Comparison of ENCODE assay signal across 8 cellular contexts in the genomic region with DNA sequence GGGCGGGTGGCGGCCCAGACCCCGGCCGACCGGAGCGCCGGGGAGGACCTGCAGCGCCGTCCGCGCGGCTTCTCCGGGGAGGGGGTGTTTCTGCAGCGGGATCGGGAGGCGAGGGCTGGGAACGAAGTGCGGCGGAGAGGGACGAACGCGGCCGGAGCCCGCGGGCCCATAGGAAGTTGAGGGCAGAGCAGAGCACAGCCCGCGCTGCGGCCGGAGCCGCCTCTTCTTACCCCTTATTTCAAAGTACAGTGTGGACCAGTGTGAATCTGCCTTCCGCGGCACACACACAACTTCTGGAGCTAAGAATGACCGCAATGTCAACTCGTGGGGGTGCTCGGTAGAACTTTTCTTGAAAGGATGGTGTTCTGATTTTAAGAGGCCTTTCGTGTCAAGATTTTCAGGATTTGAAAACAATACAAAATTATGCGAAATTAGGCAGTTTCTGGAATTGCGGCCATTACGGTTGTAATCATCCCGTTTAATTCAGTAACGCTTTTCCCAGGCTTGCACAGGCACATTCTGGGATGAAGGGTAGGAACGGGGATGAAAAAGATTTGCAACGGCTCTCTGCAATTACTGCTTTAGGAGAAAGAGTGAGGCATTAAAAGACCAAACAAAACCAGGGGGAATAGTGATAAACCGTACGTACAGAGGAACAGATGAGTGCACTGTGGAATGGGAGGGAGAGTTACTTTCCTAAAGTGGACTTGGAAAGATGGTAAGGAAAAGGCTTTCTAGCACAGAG. TPM values are rescaled to one million over a fixed set of nuclear protein-coding genes. Genes with fewer than 3 reads are reported as not detected.
A peak's percentile ranks its signal among the peaks of the same experiment; 100 is the strongest.
DNase-seq lines count a peak whose midpoint lies in the region; ATAC-seq and TF ChIP-seq lines count a peak whose summit lies in the region.

No MANE protein-coding gene starts in this region.

- POLR2A ChIA-PET in naive thymus-derived CD8-positive, alpha-beta T cell (lab: Charles Lee) = interaction anchor here (2.2 kb wide), 1 partner anchor 14 kb away, joined by 11 read pairs; no protein-coding TSS in a partner anchor

- no peaks in the 10 kb centered on the region for H3K9me3 Mint-ChIP-seq in activated T-cell treated with anti-CD3 and anti-CD28 coated beads, Interleukin-2, amount 50 U/mL, for 72 hours
- H3K9me3 Mint-ChIP-seq in naive thymus-derived CD8-positive, alpha-beta T cell = no peaks in the 10 kb centered on the region

- peak overlapping the region; percentile 95 for H3K27ac Mint-ChIP-seq in activated T-cell treated with anti-CD3 and anti-CD28 coated beads, Interleukin-2, amount 50 U/mL, for 72 hours
- peak overlapping the region; percentile 93 to 98 (median 97) for H3K27ac Mint-ChIP-seq in naive thymus-derived CD8-positive, alpha-beta T cell

- TF ChIP-seq CTCF in BE2C (IDR thresholded peaks at IDR 0.05; ENCODE audit: low read depth, low read length) (no peak), fibroblast of mammary gland (conservative IDR thresholded peaks at IDR 0.05; ENCODE audit: control insufficient read depth, insufficient read depth, low read depth, low read length) (no peak)

- no peaks in the 10 kb centered on the region for H3K27me3 ChIP-seq in BE2C

- ATAC-seq in GM18868 (IDR thresholded peaks at IDR 0.05; ENCODE audit: unreplicated experiment) = peak; percentile 23
- ATAC-seq in HG03097 (IDR thresholded peaks at IDR 0.05; ENCODE audit: low FRiP score, unreplicated experiment) = peak; percentile 30
- ATAC-seq in activated T-cell treated with anti-CD3 and anti-CD28 coated beads, Interleukin-2, amount 50 U/mL, for 72 hours (replicated peaks in 1 of 2) = peak; percentile 17 to 35
- peak; percentile 2 to 10 for ATAC-seq in naive thymus-derived CD8-positive, alpha-beta T cell

- peaks cover 0 to 5% of the 10 kb centered on the region in 2 donors for H3K36me3 Mint-ChIP-seq in activated T-cell treated with anti-CD3 and anti-CD28 coated beads, Interleukin-2, amount 50 U/mL, for 72 hours (ENCODE audit: insufficient read depth in 2 of 2)
- no peaks in the 10 kb centered on the region for H3K36me3 Mint-ChIP-seq in naive thymus-derived CD8-positive, alpha-beta T cell

- peaks cover 5% of the 10 kb centered on the region; the same call in 1 of the 2 replicates for H3K4me1 ChIP-seq in BE2C

- peaks cover 39% of the 10 kb centered on the region for H3K4me1 Mint-ChIP-seq in activated T-cell treated with anti-CD3 and anti-CD28 coated beads, Interleukin-2, amount 50 U/mL, for 72 hours (ENCODE audit: low read depth)
- peaks cover 22 to 43% (median 39%) of the 10 kb centered on the region in 4 donors for H3K4me1 Mint-ChIP-seq in naive thymus-derived CD8-positive, alpha-beta T cell

- peak overlapping the region; percentile 85 for H3K27ac ChIP-seq in temporal lobe (ENCODE audit: low read depth, low read length)

- H3K36me3 ChIP-seq in BE2C = no peaks in the 10 kb centered on the region

- peak overlapping the region; percentile 95 for H3K4me3 Mint-ChIP-seq in activated T-cell treated with anti-CD3 and anti-CD28 coated beads, Interleukin-2, amount 50 U/mL, for 72 hours
- peak overlapping the region; percentile 90 to 97 (median 94) for H3K4me3 Mint-ChIP-seq in naive thymus-derived CD8-positive, alpha-beta T cell

- no peaks in the 10 kb centered on the region for H3K9me3 ChIP-seq in BE2C

- DNase-seq in BE2C (peak; percentile 74), NCI-H774 (lab: John Stamatoyannopoulos, UW) (peak; percentile 44), fibroblast of mammary gland (ENCODE audit: low read depth) (peak; percentile 63)
- peak; percentile 55 to 61 for DNase-seq in activated T-cell treated with anti-CD3 and anti-CD28 coated beads, Interleukin-2, amount 50 U/mL, for 72 hours
- DNase-seq in naive thymus-derived CD8-positive, alpha-beta T cell = peak in 7 of 10 donors; percentile 16 to 64 (median 47)

- H3K4me3 ChIP-seq in BE2C (ENCODE audit: low read depth, low read length) (peak overlapping the region; percentile 74), fibroblast of mammary gland (ENCODE audit: control insufficient read depth, low read depth, low read length) (peak overlapping the region; percentile 77)

- no peaks in the 10 kb centered on the region for H3K27me3 Mint-ChIP-seq in activated T-cell treated with anti-CD3 and anti-CD28 coated beads, Interleukin-2, amount 50 U/mL, for 72 hours (ENCODE audit: low read depth)
- H3K27me3 Mint-ChIP-seq in naive thymus-derived CD8-positive, alpha-beta T cell = no peaks in the 10 kb centered on the region

RNA-seq across cellular contexts. Expression of a gene that starts 0.8 kb away (rescaled TPM):
- polyA plus RNA-seq in BE2C (2012; ENCODE audit: insufficient read depth, insufficient read length, low read depth) = 22.4 TPM
- total RNA-seq in activated T-cell treated with anti-CD3 and anti-CD28 coated beads, Interleukin-2, amount 50 U/mL, for 72 hours = 10 to 100 TPM; 15.9 to 18.9 TPM
- 10 to 100 TPM; 34.5 to 38.2 TPM for total RNA-seq in naive thymus-derived CD8-positive, alpha-beta T cell
- polyA plus RNA-seq in naive thymus-derived CD8-positive, alpha-beta T cell = 1 to 10 TPM; 6.8 to 9.1 (median 8.3) TPM
- total RNA-seq in temporal lobe = 31.5 TPM

Comparison
In these comparisons a context has a peak if more than half of its experiments do, and no peak if none do; other contexts are left out.
1. Peak in every context shown above with its lines: DNase-seq, ATAC-seq, H3K4me3 ChIP-seq and H3K27ac ChIP-seq.